In the genomic region with DNA sequence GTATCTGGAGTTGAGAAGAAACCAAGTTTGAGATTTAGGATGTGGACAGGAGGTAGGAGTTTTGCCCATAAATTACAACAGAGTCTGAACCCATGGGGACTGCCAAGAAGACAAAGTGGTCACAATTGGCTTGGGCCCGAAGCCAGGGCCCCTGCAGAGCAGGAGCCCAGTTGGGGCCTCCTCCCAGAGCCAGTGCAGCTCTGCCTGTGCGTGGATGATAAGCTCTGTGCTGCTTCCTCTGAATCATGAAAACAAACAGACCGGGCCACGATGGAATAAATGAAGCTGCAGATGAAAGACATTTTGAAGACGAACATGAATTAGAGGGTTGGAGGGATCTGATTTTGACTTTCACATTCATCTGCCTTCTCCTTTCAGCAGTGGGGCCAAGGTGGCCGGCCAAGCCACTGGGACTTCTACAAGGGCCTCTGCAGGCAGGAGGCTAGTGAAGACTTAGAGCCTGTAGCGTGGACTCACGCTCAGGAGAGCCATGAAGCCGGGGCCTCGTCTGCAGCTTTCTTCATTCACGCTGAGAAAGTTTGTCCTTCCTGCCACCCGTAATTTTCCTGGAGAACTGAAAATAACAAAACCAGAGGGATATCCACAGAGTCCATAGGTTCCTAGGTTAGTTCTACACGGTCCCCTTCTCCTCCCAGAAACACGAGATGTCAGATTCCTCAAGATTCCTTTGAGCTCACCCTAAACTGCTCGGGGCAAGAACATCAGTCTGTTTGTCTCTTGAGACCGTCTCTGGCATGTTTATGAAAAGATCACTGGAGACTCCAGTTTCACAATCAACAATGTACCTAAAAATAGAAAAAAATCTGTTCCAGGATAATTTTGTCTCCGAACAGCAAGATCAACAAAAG, we compare ENCODE assay signal across 13 cellular contexts.
A peak's percentile ranks its signal among the peaks of the same experiment; 100 is the strongest.
DNase-seq lines count a peak whose midpoint lies in the region; ATAC-seq and TF ChIP-seq lines count a peak whose summit lies in the region.
"Had no signal": no experiment of that assay in that cellular context is flagged by ENCODE, and none has a peak within 500 bp of the region (broad histone marks: within the 10 kb centered on the region; RNA-seq: fewer than 3 reads in every experiment).

No MANE protein-coding gene starts in this region.

- DNase-seq in COLO829 (ENCODE audit: low spot score) = peak; percentile 91
- DNase-seq in OCI-M1 (lab: John Stamatoyannopoulos, UW) = peak; percentile 79
- DNase-seq in epidermal melanocyte (ENCODE audit: insufficient read length, low spot score) = peak; percentile 59
- no peak for DNase-seq in neural crest cell (ENCODE audit: low read depth, low spot score)
- DNase-seq in glomerular visceral epithelial cell (ENCODE audit: extremely low spot score) = no peak
- no peak for DNase-seq in anterior cingulate cortex (lab: John Stamatoyannopoulos, UW)
- DNase-seq: CD8-positive, alpha-beta memory T cell; glutamatergic neuron; Karpas-422; NCI-H524 treated with DMSO at 0.1 percent for 48 hours; SW 1271 had no signal

- H3K4me3 Mint-ChIP-seq in neural crest cell = no peak overlapping the region
- H3K4me3 Mint-ChIP-seq: CD8-positive, alpha-beta memory T cell had no signal

- H3K27me3 Mint-ChIP-seq in neural crest cell (ENCODE audit: low read depth) = no peaks in the 10 kb centered on the region

- no peaks in the 10 kb centered on the region for H3K36me3 Mint-ChIP-seq in neural crest cell (ENCODE audit: low read depth)
- H3K36me3 Mint-ChIP-seq: CD8-positive, alpha-beta memory T cell had no signal

- H3K27ac Mint-ChIP-seq in neural crest cell (ENCODE audit: unreplicated experiment) = peak overlapping the region; percentile 40
- H3K27ac Mint-ChIP-seq: CD8-positive, alpha-beta memory T cell had no signal

- peaks cover 2% of the 10 kb centered on the region for H3K9me3 Mint-ChIP-seq in neural crest cell

- no peak for TF ChIP-seq CTCF in neural crest cell (conservative IDR thresholded peaks at IDR 0.05)

- ATAC-seq in GM18907 (IDR thresholded peaks at IDR 0.05; ENCODE audit: unreplicated experiment) = no peak
- no peak for ATAC-seq in GM21526 (IDR thresholded peaks at IDR 0.05; ENCODE audit: low FRiP score, unreplicated experiment)

- H3K4me1 Mint-ChIP-seq in neural crest cell = peaks cover 21% of the 10 kb centered on the region
- H3K4me1 Mint-ChIP-seq: CD8-positive, alpha-beta memory T cell had no signal

Comparison
In these comparisons a context has a peak if more than half of its experiments do, and no peak if none do; other contexts are left out.
1. DNase-seq: peak in COLO829 (single experiment), OCI-M1 (single experiment) and epidermal melanocyte (single experiment); none in neural crest cell (single experiment), glomerular visceral epithelial cell (single experiment) and anterior cingulate cortex (0 of 58).